ENCODE assay signal across 6 cellular contexts in genomic region chr4:47753316-47753715, GRCh38.
A peak's percentile ranks its signal among the peaks of the same experiment; 100 is the strongest.
DNase-seq lines count a peak whose midpoint lies in the region; ATAC-seq and TF ChIP-seq lines count a peak whose summit lies in the region.
"Not testable (repeated sequence)": the region's sequence is repeated elsewhere in the genome, so short reads cannot be mapped to it uniquely, and the experiment has no call there.

No MANE protein-coding gene starts in this region.

- not testable (repeated sequence) for TF ChIP-seq CTCF in BE2C (IDR thresholded peaks at IDR 0.05; ENCODE audit: low read depth, low read length); HEK293 (tag by site-specific recombination; IDR thresholded peaks at IDR 0.05); cardiac muscle cell (IDR thresholded peaks at IDR 0.05; ENCODE audit: low read depth, low read length); left ventricle myocardium inferior (IDR thresholded peaks at IDR 0.05; ENCODE audit: borderline replicate concordance); right atrium auricular region (IDR thresholded peaks at IDR 0.05)

- peak; percentile 10 for DNase-seq in BE2C
- DNase-seq in cardiac muscle cell (ENCODE audit: low read depth in 1 of 2, low spot score in 1 of 2); left ventricle myocardium inferior; right atrium auricular region (ENCODE audit: low spot score); right cardiac atrium: not testable (repeated sequence)

- H3K36me3 ChIP-seq in BE2C; HEK293 (ENCODE audit: control insufficient read depth in 2 of 2, insufficient read depth in 1 of 2, low read length in 2 of 2); cardiac muscle cell; left ventricle myocardium inferior; right atrium auricular region: not testable (repeated sequence)

- H3K27ac ChIP-seq in HEK293 (ENCODE audit: extremely low read depth, low read depth, low read length): not testable (repeated sequence)
- H3K27ac ChIP-seq in cardiac muscle cell (peak overlapping the region; percentile 96), left ventricle myocardium inferior (replicated peaks) (peak overlapping the region; percentile 89), right atrium auricular region (peak overlapping the region; percentile 21 to 73), right cardiac atrium (ENCODE audit: low read length) (peak overlapping the region; percentile 45)

- ATAC-seq in right cardiac atrium: not testable (repeated sequence)

- WGBS in right cardiac atrium: 86% methylated on average over 9 of the region's 9 CpGs

- not testable (repeated sequence) for H3K27me3 ChIP-seq in BE2C; cardiac muscle cell; left ventricle myocardium inferior (ENCODE audit: low read depth); right atrium auricular region; right cardiac atrium (ENCODE audit: control insufficient read depth, insufficient read depth)

- not testable (repeated sequence) for H3K4me1 ChIP-seq in BE2C; HEK293 (ENCODE audit: control insufficient read depth, insufficient read depth, low read length); right cardiac atrium (ENCODE audit: control insufficient read depth, insufficient read depth, low read length)
- H3K4me1 ChIP-seq in cardiac muscle cell (ENCODE audit: low read depth): peaks cover 43% of the 10 kb centered on the region
- H3K4me1 ChIP-seq in left ventricle myocardium inferior: peaks cover 47% of the 10 kb centered on the region
- H3K4me1 ChIP-seq in right atrium auricular region: peaks cover 0 to 31% of the 10 kb centered on the region in 2 donors

- H3K4me3 ChIP-seq in BE2C (ENCODE audit: low read depth, low read length); HEK293 (ENCODE audit: low read depth, low read length); cardiac muscle cell; left ventricle myocardium inferior; right atrium auricular region; right cardiac atrium (ENCODE audit: low read length): not testable (repeated sequence)

- POLR2A ChIA-PET in HEK293 (lab: Yijun Ruan, JAX): not testable (repeated sequence)

- CTCF ChIA-PET in HEK293 (lab: Yijun Ruan, JAX): not testable (repeated sequence)

- not testable (repeated sequence) for H3K9me3 ChIP-seq in BE2C; HEK293 (ENCODE audit: control insufficient read depth, insufficient read depth, low read depth, low read length); cardiac muscle cell (ENCODE audit: low read depth); right atrium auricular region; right cardiac atrium (ENCODE audit: control insufficient read depth, low read length)
- H3K9me3 ChIP-seq in left ventricle myocardium inferior (replicated peaks): peaks cover 10% of the 10 kb centered on the region

- intact Hi-C loops in left ventricle myocardium inferior (cut with micrococcal nuclease): not testable (repeated sequence)
- intact Hi-C loops in right cardiac atrium (cut with DNase I): loop anchor here in 3 of 4 donors (10.0 kb wide), 2 partner anchors 49 to 81 kb away; partner anchors contain the start of gene CORIN (in 1 of the 3)

TF ChIP-seq in HEK293, 187 proteins besides CTCF, POLR2A, EP300 and RAD21:
- peak; percentile 59 for TF ChIP-seq SETDB1 (IDR thresholded peaks at IDR 0.05; ENCODE audit: insufficient read length, low read length)
